ENCODE assay signal across 11 cellular contexts in the genomic region with DNA sequence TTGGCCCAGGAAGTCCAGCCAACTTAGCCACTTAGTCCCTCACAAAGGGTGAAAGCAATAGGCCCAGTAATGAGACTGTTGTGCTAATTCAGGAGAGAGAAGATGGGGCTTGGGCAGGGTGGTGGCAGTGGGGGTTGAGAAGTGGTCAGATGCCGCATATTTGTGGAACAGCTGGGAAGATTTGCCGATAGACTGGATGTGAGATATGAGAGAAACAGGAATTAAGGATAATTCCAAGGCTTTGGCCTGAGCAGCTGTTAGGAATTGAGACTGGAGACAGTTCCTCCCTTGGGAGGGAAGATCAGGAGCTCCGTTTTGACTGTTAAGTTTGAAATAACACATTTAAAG.
DNase-seq lines count a peak whose midpoint lies in the region; FAIRE-seq and TF ChIP-seq lines count a peak whose summit lies in the region.
"Had no signal": no experiment of that assay in that cellular context is flagged by ENCODE, and none has a peak within 500 bp of the region (broad histone marks: within the 10 kb centered on the region; RNA-seq: fewer than 3 reads in every experiment).

No MANE protein-coding gene starts in this region.

- BruUV-seq in MCF 10A (replicated peaks; lab: Mats Ljungman, UMichigan), result no TSS peak

- no peaks in the 10 kb centered on the region for H3K4me1 Mint-ChIP-seq in MCF 10A (ENCODE audit: insufficient read depth, unreplicated experiment)
- H3K4me1 Mint-ChIP-seq: mesothelial cell of epicardium had no signal

- TF ChIP-seq CTCF in breast epithelium (IDR thresholded peaks at IDR 0.05), result no peak
- TF ChIP-seq CTCF in MCF 10A (IDR thresholded peaks at IDR 0.05; ENCODE audit: unreplicated experiment), result no peak
- TF ChIP-seq CTCF in fibroblast of villous mesenchyme (IDR thresholded peaks at IDR 0.05; ENCODE audit: insufficient read depth, low read depth, low read length), result no peak

- intact Hi-C loops in breast epithelium (cut with DNase I; ENCODE audit: low total_unique reads) (no loop called here), MCF 10A (cut with micrococcal nuclease) (no loop called here)

- no peaks in the 10 kb centered on the region for H3K4me1 ChIP-seq in breast epithelium

- H3K9me3 ChIP-seq in breast epithelium, result no peaks in the 10 kb centered on the region

- FAIRE-seq in urothelium cell line (lab: Jason Lieb, UNC), result no peak

- CTCF ChIA-PET in MCF 10A (lab: Yijun Ruan, JAX), result interaction anchor here (0.7 to 1.9 kb wide), 3 partner anchors 11 to 568 kb away, joined by 3 to 19 read pairs (median 6); no protein-coding TSS in a partner anchor

- H3K36me3 ChIP-seq in breast epithelium, result no peaks in the 10 kb centered on the region

- H3K4me3 Mint-ChIP-seq in MCF 10A (ENCODE audit: unreplicated experiment), result no peak overlapping the region
- H3K4me3 Mint-ChIP-seq: activated CD4-positive, alpha-beta T cell treated with anti-CD3 and anti-CD28 coated beads for 36 hours; mesothelial cell of epicardium; stimulated activated effector memory CD8-positive, alpha-beta T cell treated with anti-CD3 and anti-CD28 coated beads, Interleukin-12 subunit alpha, Interleukin-12 subunit beta, amount 100 ng/mL, for 72 hours had no signal

- H3K4me3 ChIP-seq in breast epithelium (peak overlapping the region in 2 of 3 donors; percentile 50 to 60), fibroblast of villous mesenchyme (ENCODE audit: low read depth, low read length) (peak overlapping the region; percentile 56)
- H3K4me3 ChIP-seq in Jurkat, Clone E6-1 (ENCODE audit: low read length), result peak overlapping the region; percentile 48

- peaks cover under 1% of the 10 kb centered on the region for H3K9me3 Mint-ChIP-seq in MCF 10A (ENCODE audit: unreplicated experiment)
- H3K9me3 Mint-ChIP-seq: stimulated activated effector memory CD8-positive, alpha-beta T cell treated with anti-CD3 and anti-CD28 coated beads, Interleukin-12 subunit alpha, Interleukin-12 subunit beta, amount 100 ng/mL, for 72 hours had no signal

- H3K27me3 Mint-ChIP-seq in MCF 10A (ENCODE audit: insufficient read depth, unreplicated experiment), result no peaks in the 10 kb centered on the region
- H3K27me3 Mint-ChIP-seq: activated CD4-positive, alpha-beta T cell treated with anti-CD3 and anti-CD28 coated beads for 36 hours had no signal

- H3K27me3 ChIP-seq in breast epithelium, result no peaks in the 10 kb centered on the region

- DNase-seq in breast epithelium (ENCODE audit: low spot score in 2 of 2) (no peak), MCF 10A (ENCODE audit: unreplicated experiment) (no peak), fibroblast of villous mesenchyme (ENCODE audit: low read depth) (no peak), urothelium cell line (ENCODE audit: low spot score) (peak; percentile 52), globus pallidus (ENCODE audit: low spot score) (no peak), kidney tubule cell (ENCODE audit: low spot score) (no peak), NOMO-1 treated with dmso at 0.1 percent for 144 hours (lab: John Stamatoyannopoulos, UW; ENCODE audit: unreplicated experiment) (no peak)
- DNase-seq in Jurkat, Clone E6-1 (ENCODE audit: low read depth, low spot score), result no peak

- TF ChIP-seq POLR2A in breast epithelium (IDR thresholded peaks at IDR 0.05), result no peak

- peak overlapping the region in 1 of 2 donors; percentile 48 for H3K27ac ChIP-seq in breast epithelium

- H3K36me3 Mint-ChIP-seq in MCF 10A (ENCODE audit: insufficient read depth, unreplicated experiment), result no peaks in the 10 kb centered on the region
- H3K36me3 Mint-ChIP-seq: mesothelial cell of epicardium; stimulated activated effector memory CD8-positive, alpha-beta T cell treated with anti-CD3 and anti-CD28 coated beads, Interleukin-12 subunit alpha, Interleukin-12 subunit beta, amount 100 ng/mL, for 72 hours had no signal

- POLR2A ChIA-PET in MCF 10A (lab: Yijun Ruan, JAX), result interaction anchor here (1.6 kb wide), 1 partner anchor 21 kb away, joined by 6 read pairs; no protein-coding TSS in a partner anchor

- no peak overlapping the region for H3K27ac Mint-ChIP-seq in MCF 10A (ENCODE audit: low read depth, unreplicated experiment)
- H3K27ac Mint-ChIP-seq: activated CD4-positive, alpha-beta T cell treated with anti-CD3 and anti-CD28 coated beads for 36 hours; mesothelial cell of epicardium; stimulated activated effector memory CD8-positive, alpha-beta T cell treated with anti-CD3 and anti-CD28 coated beads, Interleukin-12 subunit alpha, Interleukin-12 subunit beta, amount 100 ng/mL, for 72 hours had no signal
